9 cellular contexts compared by ENCODE assay signal in the genomic region with DNA sequence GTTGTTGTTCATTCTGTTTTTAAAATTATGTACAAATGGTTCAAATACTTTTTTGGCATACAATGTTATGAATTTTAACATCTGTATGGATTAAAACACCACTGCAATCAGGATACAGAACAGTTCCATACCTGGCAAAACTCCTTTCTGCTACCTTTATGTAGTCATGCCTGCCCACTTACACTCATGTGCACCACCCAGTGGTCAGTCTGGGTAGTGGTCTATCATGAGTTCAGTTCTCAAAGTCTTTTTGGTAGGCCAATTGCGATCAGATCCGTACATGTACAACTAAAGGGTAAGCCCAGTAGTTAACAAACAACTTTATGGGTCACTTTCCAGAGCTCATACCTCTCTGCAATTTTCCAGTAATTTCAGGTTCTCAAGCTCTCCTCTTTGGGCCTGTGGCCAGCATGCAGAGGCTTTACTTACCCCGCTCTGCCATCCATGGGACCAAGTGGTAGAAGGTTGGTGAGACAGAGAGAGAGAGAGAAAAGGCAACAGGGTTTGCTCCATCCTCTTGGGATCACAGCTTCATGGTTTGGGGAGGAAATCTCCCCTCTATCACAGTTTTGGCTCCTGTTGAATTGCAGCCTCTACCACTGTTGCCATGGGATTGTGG.
DNase-seq lines count a peak whose midpoint lies in the region; ATAC-seq and TF ChIP-seq lines count a peak whose summit lies in the region.
"Had no signal": no experiment of that assay in that cellular context is flagged by ENCODE, and none has a peak within 500 bp of the region (broad histone marks: within the 10 kb centered on the region; RNA-seq: fewer than 3 reads in every experiment).

No MANE protein-coding gene starts in this region.

- POLR2A ChIA-PET in activated CD8-positive, alpha-beta T cell treated with anti-CD3 and anti-CD28 coated beads, Interleukin-2, amount 10 ng/mL, durations not matched to agents 7 days and 5 days (lab: Charles Lee) = no interaction called here

- no peaks in the 10 kb centered on the region for H3K9me3 Mint-ChIP-seq in activated CD8-positive, alpha-beta T cell treated with anti-CD3 and anti-CD28 coated beads, Interleukin-2, amount 10 ng/mL, durations not matched to agents 7 days and 5 days (ENCODE audit: insufficient read depth)
- H3K9me3 Mint-ChIP-seq in endodermal cell (peaks cover 3% of the 10 kb centered on the region), naive B cell (no peaks in the 10 kb centered on the region)

- CTCF ChIA-PET in activated CD8-positive, alpha-beta T cell treated with anti-CD3 and anti-CD28 coated beads, Interleukin-2, amount 10 ng/mL, durations not matched to agents 7 days and 5 days (lab: Charles Lee) = interaction anchor here (0.9 to 1.3 kb wide), 4 partner anchors 13 to 37 kb away, joined by 3 read pairs; no protein-coding TSS in a partner anchor

- H3K36me3 Mint-ChIP-seq in activated CD8-positive, alpha-beta T cell treated with anti-CD3 and anti-CD28 coated beads, Interleukin-2, amount 10 ng/mL, durations not matched to agents 7 days and 5 days (ENCODE audit: low read depth) = no peaks in the 10 kb centered on the region
- H3K36me3 Mint-ChIP-seq in endodermal cell (ENCODE audit: low read depth) (no peaks in the 10 kb centered on the region), naive B cell (no peaks in the 10 kb centered on the region)

- H3K36me3 ChIP-seq in endodermal cell (ENCODE audit: control insufficient read depth, insufficient read depth, low read length) = no peaks in the 10 kb centered on the region

- ATAC-seq in HG02610 (IDR thresholded peaks at IDR 0.05; ENCODE audit: unreplicated experiment) = peak; percentile 82
- ATAC-seq in activated CD8-positive, alpha-beta T cell treated with anti-CD3 and anti-CD28 coated beads, Interleukin-2, amount 10 ng/mL, durations not matched to agents 7 days and 5 days = peak; percentile 69
- no peak for ATAC-seq in naive B cell (ENCODE audit: low read depth in 2 of 2)
- peak; percentile 69 for ATAC-seq in stimulated activated naive CD8-positive, alpha-beta T cell treated with anti-CD3 and anti-CD28 coated beads, Interleukin-15, Interleukin-2, amounts not matched to agents 100 U/mL and 50 U/mL, for 24 hours

- no peaks in the 10 kb centered on the region for H3K9me3 ChIP-seq in endodermal cell (ENCODE audit: control insufficient read depth, low read length)

- no peak overlapping the region for H3K27ac ChIP-seq in endodermal cell (ENCODE audit: low read depth, low read length)
- H3K27ac ChIP-seq: skin epidermis had no signal

- no peaks in the 10 kb centered on the region for H3K27me3 ChIP-seq in endodermal cell (ENCODE audit: control insufficient read depth, insufficient read depth, low read length, poor library complexity, severe bottlenecking)

- H3K4me3 ChIP-seq in endodermal cell (ENCODE audit: low read length) = no peak overlapping the region
- H3K4me3 ChIP-seq: skin epidermis had no signal

- peaks cover 31% of the 10 kb centered on the region for H3K27me3 Mint-ChIP-seq in activated CD8-positive, alpha-beta T cell treated with anti-CD3 and anti-CD28 coated beads, Interleukin-2, amount 10 ng/mL, durations not matched to agents 7 days and 5 days (ENCODE audit: low read depth)
- H3K27me3 Mint-ChIP-seq in endodermal cell (ENCODE audit: insufficient read depth) (no peaks in the 10 kb centered on the region), naive B cell (peaks cover 13 to 32% (median 14%) of the 10 kb centered on the region in 3 donors)

- no peaks in the 10 kb centered on the region for H3K4me1 Mint-ChIP-seq in activated CD8-positive, alpha-beta T cell treated with anti-CD3 and anti-CD28 coated beads, Interleukin-2, amount 10 ng/mL, durations not matched to agents 7 days and 5 days (ENCODE audit: low read depth)
- H3K4me1 Mint-ChIP-seq in endodermal cell = no peaks in the 10 kb centered on the region
- no peaks in the 10 kb centered on the region for H3K4me1 Mint-ChIP-seq in naive B cell

- WGBS in endodermal cell (ENCODE audit: insufficient coverage in 1 of 2, insufficient read length in 1 of 2), 2 experiments = 91% methylated on average over 3 of the region's 3 CpGs; no CpG with 5 or more reads in 1 of the 2 experiments

- no peak overlapping the region for H3K4me3 Mint-ChIP-seq in activated CD8-positive, alpha-beta T cell treated with anti-CD3 and anti-CD28 coated beads, Interleukin-2, amount 10 ng/mL, durations not matched to agents 7 days and 5 days
- H3K4me3 Mint-ChIP-seq in endodermal cell (no peak overlapping the region), naive B cell (no peak overlapping the region)

- TF ChIP-seq CTCF in endodermal cell (conservative IDR thresholded peaks at IDR 0.05) = peak; percentile 89

- DNase-seq in NCI-H510A treated with DMSO at 0.1 percent for 48 hours (lab: John Stamatoyannopoulos, UW) (peak; percentile 7), NCI-H510A (lab: John Stamatoyannopoulos, UW) (no peak), NCI-H460 (ENCODE audit: extremely low read depth, low read depth) (peak; percentile 64), endodermal cell (peak; percentile 90), naive B cell (peak; percentile 30)
- peak; percentile 72 for DNase-seq in activated CD8-positive, alpha-beta T cell treated with anti-CD3 and anti-CD28 coated beads, Interleukin-2, amount 10 ng/mL, durations not matched to agents 7 days and 5 days
- peak; percentile 74 for DNase-seq in stimulated activated naive CD8-positive, alpha-beta T cell treated with anti-CD3 and anti-CD28 coated beads, Interleukin-15, Interleukin-2, amounts not matched to agents 100 U/mL and 50 U/mL, for 24 hours

- H3K27ac Mint-ChIP-seq in activated CD8-positive, alpha-beta T cell treated with anti-CD3 and anti-CD28 coated beads, Interleukin-2, amount 10 ng/mL, durations not matched to agents 7 days and 5 days = no peak overlapping the region
- H3K27ac Mint-ChIP-seq in endodermal cell (no peak overlapping the region), naive B cell (peak overlapping the region in 1 of 6 donors; percentile 48)

- no peaks in the 10 kb centered on the region for H3K4me1 ChIP-seq in endodermal cell (ENCODE audit: control insufficient read depth, insufficient read depth, low read length)

- no peak overlapping the region for H3K9ac ChIP-seq in endodermal cell (ENCODE audit: extremely low read depth, low read length, poor library complexity, severe bottlenecking)

Comparison
In these comparisons a context has a peak if more than half of its experiments do, and no peak if none do; other contexts are left out.
1. ATAC-seq: peak in HG02610 (single experiment), activated CD8-positive, alpha-beta T cell treated with anti-CD3 and anti-CD28 coated beads, Interleukin-2, amount 10 ng/mL, durations not matched to agents 7 days and 5 days (single experiment) and stimulated activated naive CD8-positive, alpha-beta T cell treated with anti-CD3 and anti-CD28 coated beads, Interleukin-15, Interleukin-2, amounts not matched to agents 100 U/mL and 50 U/mL, for 24 hours (single experiment); none in naive B cell (0 of 2).